Comparison of ENCODE assay signal across 15 cellular contexts in genomic region chr2:108589372-108589771, GRCh38. TPM values are rescaled to one million over a fixed set of nuclear protein-coding genes. Genes with fewer than 3 reads are reported as not detected.
DNase-seq lines count a peak whose midpoint lies in the region; ATAC-seq and TF ChIP-seq lines count a peak whose summit lies in the region.
"Had no signal": no experiment of that assay in that cellular context is flagged by ENCODE, and none has a peak within 500 bp of the region (broad histone marks: within the 10 kb centered on the region; RNA-seq: fewer than 3 reads in every experiment).

No MANE protein-coding gene starts in this region.

- H3K79me2 ChIP-seq in hepatocyte, result peaks cover 85% of the 10 kb centered on the region

- no peak for TF ChIP-seq POLR2A in gastrocnemius medialis (IDR thresholded peaks at IDR 0.05)

- peaks cover 35% of the 10 kb centered on the region for H3K4me1 Mint-ChIP-seq in WTC11

- no peaks in the 10 kb centered on the region for H3K36me3 ChIP-seq in hepatocyte (replicated peaks; ENCODE audit: insufficient read depth, low read depth)
- no peaks in the 10 kb centered on the region for H3K36me3 ChIP-seq in gastrocnemius medialis
- H3K36me3 ChIP-seq: prostate gland had no signal

- no peak overlapping the region for H3K4me3 Mint-ChIP-seq in WTC11
- H3K4me3 Mint-ChIP-seq: activated CD8-positive, alpha-beta memory T cell treated with anti-CD3 and anti-CD28 coated beads, Interleukin-2, amount 10 ng/mL, durations not matched to agents 7 days and 5 days; activated naive CD4-positive, alpha-beta T cell treated with anti-CD3 and anti-CD28 coated beads, Interleukin-2, amount 10 ng/mL, durations not matched to agents 7 days and 5 days; type B pancreatic cell had no signal

- no peak overlapping the region for H2AFZ ChIP-seq in hepatocyte

- ATAC-seq in WTC11, result no peak
- ATAC-seq in gastrocnemius medialis, result no peak
- ATAC-seq: activated CD8-positive, alpha-beta memory T cell treated with anti-CD3 and anti-CD28 coated beads, Interleukin-2, amount 10 ng/mL, durations not matched to agents 7 days and 5 days had no signal

- peaks cover 5% of the 10 kb centered on the region for H3K9me3 Mint-ChIP-seq in WTC11
- H3K9me3 Mint-ChIP-seq: activated naive CD4-positive, alpha-beta T cell treated with anti-CD3 and anti-CD28 coated beads, Interleukin-2, amount 10 ng/mL, durations not matched to agents 7 days and 5 days; type B pancreatic cell had no signal

- peaks cover 49% of the 10 kb centered on the region for H3K4me1 ChIP-seq in hepatocyte (ENCODE audit: insufficient read depth)
- H3K4me1 ChIP-seq in gastrocnemius medialis, result peaks cover 79% of the 10 kb centered on the region in 2 donors

- CTCF ChIA-PET in WTC11 (lab: Charles Lee), result no interaction called here

- peaks cover 8% of the 10 kb centered on the region for H4K20me1 ChIP-seq in hepatocyte (ENCODE audit: insufficient read depth, poor library complexity, severe bottlenecking)

- H3K27me3 ChIP-seq in hepatocyte, result no peaks in the 10 kb centered on the region
- H3K27me3 ChIP-seq in gastrocnemius medialis, result no peaks in the 10 kb centered on the region

- peak overlapping the region; percentile 80 for H3K27ac ChIP-seq in hepatocyte
- peak overlapping the region; percentile 83 to 87 (median 86) for H3K27ac ChIP-seq in gastrocnemius medialis
- H3K27ac ChIP-seq: prostate gland, VCaP had no signal

- peak overlapping the region; percentile 56 for H3K4me2 ChIP-seq in hepatocyte

- no peaks in the 10 kb centered on the region for H3K9me2 ChIP-seq in hepatocyte (replicated peaks; ENCODE audit: insufficient read depth)

- DNase-seq in CD1c-positive myeloid dendritic cell (ENCODE audit: extremely low spot score) (peak; percentile 22), WTC11 (ENCODE audit: low spot score) (no peak), hepatocyte (ENCODE audit: low spot score) (no peak), gastrocnemius medialis (no peak), NCI-H187 (lab: John Stamatoyannopoulos, UW) (no peak), LoVo (ENCODE audit: low spot score) (no peak), putamen (ENCODE audit: low spot score) (no peak)
- DNase-seq in activated naive CD4-positive, alpha-beta T cell treated with Interleukin-2 at 50 U/mL for 16 hours, result no peak
- DNase-seq: activated CD8-positive, alpha-beta memory T cell treated with anti-CD3 and anti-CD28 coated beads, Interleukin-2, amount 10 ng/mL, durations not matched to agents 7 days and 5 days; activated naive CD4-positive, alpha-beta T cell treated with anti-CD3 and anti-CD28 coated beads, Interleukin-2, amount 10 ng/mL, durations not matched to agents 7 days and 5 days; NCI-H1930; NCI-H526 had no signal

- H3K4me3 ChIP-seq in hepatocyte (no peak overlapping the region), gastrocnemius medialis (no peak overlapping the region)
- H3K4me3 ChIP-seq: prostate gland had no signal

- no peaks in the 10 kb centered on the region for H3K9me3 ChIP-seq in hepatocyte (ENCODE audit: low read depth)
- no peaks in the 10 kb centered on the region for H3K9me3 ChIP-seq in gastrocnemius medialis
- H3K9me3 ChIP-seq: prostate gland had no signal

- POLR2A ChIA-PET in WTC11 (lab: Charles Lee), result no interaction called here

- H3K36me3 Mint-ChIP-seq in WTC11, result no peaks in the 10 kb centered on the region
- H3K36me3 Mint-ChIP-seq: activated CD8-positive, alpha-beta memory T cell treated with anti-CD3 and anti-CD28 coated beads, Interleukin-2, amount 10 ng/mL, durations not matched to agents 7 days and 5 days; activated naive CD4-positive, alpha-beta T cell treated with anti-CD3 and anti-CD28 coated beads, Interleukin-2, amount 10 ng/mL, durations not matched to agents 7 days and 5 days; type B pancreatic cell had no signal

- TF ChIP-seq CTCF in WTC11 (IDR thresholded peaks at IDR 0.05) (no peak), hepatocyte (IDR thresholded peaks at IDR 0.05; ENCODE audit: poor library complexity) (no peak), gastrocnemius medialis (IDR thresholded peaks at IDR 0.05 in 4 of 5, conservative IDR thresholded peaks at IDR 0.05 in 1 of 5) (no peak)

- peak overlapping the region; percentile 25; the same call in 1 of the 2 replicates for H3K27ac Mint-ChIP-seq in WTC11
- H3K27ac Mint-ChIP-seq: activated CD8-positive, alpha-beta memory T cell treated with anti-CD3 and anti-CD28 coated beads, Interleukin-2, amount 10 ng/mL, durations not matched to agents 7 days and 5 days; activated naive CD4-positive, alpha-beta T cell treated with anti-CD3 and anti-CD28 coated beads, Interleukin-2, amount 10 ng/mL, durations not matched to agents 7 days and 5 days; type B pancreatic cell had no signal

- H3K27me3 Mint-ChIP-seq in WTC11 (ENCODE audit: low read depth), result no peaks in the 10 kb centered on the region
- H3K27me3 Mint-ChIP-seq: activated CD8-positive, alpha-beta memory T cell treated with anti-CD3 and anti-CD28 coated beads, Interleukin-2, amount 10 ng/mL, durations not matched to agents 7 days and 5 days; activated naive CD4-positive, alpha-beta T cell treated with anti-CD3 and anti-CD28 coated beads, Interleukin-2, amount 10 ng/mL, durations not matched to agents 7 days and 5 days; type B pancreatic cell had no signal

- intact Hi-C loops in gastrocnemius medialis (cut with DNase I; ENCODE audit: low total_unique reads), result no loop called here

- in situ Hi-C loops in gastrocnemius medialis (cut with MboI; ENCODE audit: low sequenced_read_pairs in 4 of 4), result loop anchor here in 2 of 4 donors (10.0 to 25.0 kb wide), 2 partner anchors 127 to 245 kb away; no protein-coding TSS in a partner anchor

TF ChIP-seq in WTC11, 78 proteins besides CTCF, POLR2A, EP300 and RAD21:
- no peak for TF ChIP-seq ZNF416 (CRISPR knock-in tag; IDR thresholded peaks at IDR 0.05)
- no peak for TF ChIP-seq NFYB (CRISPR knock-in tag; conservative IDR thresholded peaks at IDR 0.05; ENCODE audit: low read depth)
- TF ChIP-seq NFATC4 (CRISPR knock-in tag; IDR thresholded peaks at IDR 0.05), result no peak
- TF ChIP-seq GTF2I (CRISPR knock-in tag; conservative IDR thresholded peaks at IDR 0.05), result no peak
- TF ChIP-seq PRRX2 (CRISPR knock-in tag; IDR thresholded peaks at IDR 0.05), result no peak
- no peak for TF ChIP-seq CBFB (CRISPR knock-in tag; IDR thresholded peaks at IDR 0.05; ENCODE audit: low read depth)
- TF ChIP-seq RELA (CRISPR knock-in tag; IDR thresholded peaks at IDR 0.05; ENCODE audit: borderline replicate concordance), result no peak
- TF ChIP-seq CREM (CRISPR knock-in tag; IDR thresholded peaks at IDR 0.05), result no peak
- no peak for TF ChIP-seq EMX1 (CRISPR knock-in tag; IDR thresholded peaks at IDR 0.05)
- TF ChIP-seq ZNF532 (CRISPR knock-in tag; IDR thresholded peaks at IDR 0.05; ENCODE audit: borderline replicate concordance), result no peak
TF ChIP-seq in WTC11: peak in this region for 0.

RNA-seq across cellular contexts. Expression of gene LIMS1, which starts 55.1 kb away (rescaled TPM):
- total RNA-seq in WTC11 (2021), result 40.7 to 50.6 TPM (median 43.4 TPM) in 3 replicates
- 64.6 and 102 TPM in 2 replicates for total RNA-seq in hepatocyte
- 37.1 and 40.0 TPM in 2 replicates for polyA plus RNA-seq in hepatocyte
- 100 to 1,000 TPM; 147 to 308 (median 224) TPM for total RNA-seq in gastrocnemius medialis
